10 cellular contexts compared by ENCODE assay signal in genomic region chr1:72281144-72281543, GRCh38. TPM values are rescaled to one million over a fixed set of nuclear protein-coding genes. Genes with fewer than 3 reads are reported as not detected.
DNase-seq lines count a peak whose midpoint lies in the region; ATAC-seq, FAIRE-seq and TF ChIP-seq lines count a peak whose summit lies in the region.
"Had no signal": no experiment of that assay in that cellular context is flagged by ENCODE, and none has a peak within 500 bp of the region (broad histone marks: within the 10 kb centered on the region; RNA-seq: fewer than 3 reads in every experiment).

No MANE protein-coding gene starts in this region.

- POLR2A ChIA-PET in WTC11 (lab: Charles Lee): no interaction called here

- no peak for DNase-seq in activated naive CD4-positive, alpha-beta T cell treated with anti-CD3 and anti-CD28 coated beads, Interleukin-2, amount 50 U/mL, for 72 hours (ENCODE audit: low spot score in 2 of 2)
- DNase-seq in WTC11 (ENCODE audit: low spot score) (no peak), kidney epithelial cell (ENCODE audit: low read depth) (no peak), tibial artery (no peak), pancreas (no peak), NCI-H1105 treated with DMSO at 0.1 percent for 48 hours (lab: John Stamatoyannopoulos, UW) (no peak)

- H3K4me1 Mint-ChIP-seq in activated naive CD4-positive, alpha-beta T cell treated with anti-CD3 and anti-CD28 coated beads, Interleukin-2, amount 50 U/mL, for 24 hours: peaks cover 16% of the 10 kb centered on the region
- H3K4me1 Mint-ChIP-seq in WTC11: peaks cover 10% of the 10 kb centered on the region

- intact Hi-C loops in tibial artery (cut with DNase I; ENCODE audit: low total_unique reads): no loop called here
- intact Hi-C loops in pancreas (cut with DNase I): no loop called here

- H3K27me3 Mint-ChIP-seq in activated naive CD4-positive, alpha-beta T cell treated with anti-CD3 and anti-CD28 coated beads, Interleukin-2, amount 50 U/mL, for 24 hours: peaks cover 19% of the 10 kb centered on the region
- peaks cover 16% of the 10 kb centered on the region for H3K27me3 Mint-ChIP-seq in WTC11 (ENCODE audit: low read depth)

- H3K36me3 ChIP-seq in kidney epithelial cell (ENCODE audit: control insufficient read depth, insufficient read depth, low read length): no peaks in the 10 kb centered on the region
- H3K36me3 ChIP-seq in tibial artery: no peaks in the 10 kb centered on the region
- H3K36me3 ChIP-seq in pancreas: no peaks in the 10 kb centered on the region
- H3K36me3 ChIP-seq: prostate gland had no signal

- no peak for ATAC-seq in activated naive CD4-positive, alpha-beta T cell treated with anti-CD3 and anti-CD28 coated beads, Interleukin-2, amount 50 U/mL, for 72 hours
- no peak for ATAC-seq in WTC11
- ATAC-seq in pancreas: no peak
- no peak for ATAC-seq in HG03457 (IDR thresholded peaks at IDR 0.05; ENCODE audit: unreplicated experiment)

- 22 to 31% methylated on average over 2 of the region's 2 CpGs for WGBS in pancreas, 2 donors

- H3K27ac ChIP-seq in tibial artery (peak overlapping the region; percentile 96 to 99), pancreas (no peak overlapping the region)

- H3K27me3 ChIP-seq in kidney epithelial cell (ENCODE audit: control insufficient read depth, insufficient read depth, low read length) (no peaks in the 10 kb centered on the region), tibial artery (no peaks in the 10 kb centered on the region), pancreas (no peaks in the 10 kb centered on the region)

- peak overlapping the region; percentile 26 for H3K27ac Mint-ChIP-seq in activated naive CD4-positive, alpha-beta T cell treated with anti-CD3 and anti-CD28 coated beads, Interleukin-2, amount 50 U/mL, for 24 hours
- H3K27ac Mint-ChIP-seq in activated naive CD4-positive, alpha-beta T cell treated with anti-CD3 and anti-CD28 coated beads, Interleukin-2, amount 50 U/mL, for 72 hours: no peak overlapping the region
- H3K27ac Mint-ChIP-seq in WTC11: no peak overlapping the region

- no peaks in the 10 kb centered on the region for H3K36me3 Mint-ChIP-seq in activated naive CD4-positive, alpha-beta T cell treated with anti-CD3 and anti-CD28 coated beads, Interleukin-2, amount 50 U/mL, for 24 hours
- H3K36me3 Mint-ChIP-seq in activated naive CD4-positive, alpha-beta T cell treated with anti-CD3 and anti-CD28 coated beads, Interleukin-2, amount 50 U/mL, for 72 hours: peaks cover 0 to 14% of the 10 kb centered on the region in 2 donors
- no peaks in the 10 kb centered on the region for H3K36me3 Mint-ChIP-seq in WTC11

- CTCF ChIA-PET in WTC11 (lab: Charles Lee): no interaction called here

- H3K4me3 ChIP-seq in kidney epithelial cell (ENCODE audit: low read depth, low read length) (peak overlapping the region; percentile 2), tibial artery (peak overlapping the region; percentile 85 to 91), pancreas (peak overlapping the region in 1 of 4 donors; percentile 52)

- no peak overlapping the region for H3K4me3 Mint-ChIP-seq in activated naive CD4-positive, alpha-beta T cell treated with anti-CD3 and anti-CD28 coated beads, Interleukin-2, amount 50 U/mL, for 24 hours
- no peak overlapping the region for H3K4me3 Mint-ChIP-seq in WTC11

- FAIRE-seq in pancreas (lab: Jason Lieb, UNC): no peak
- FAIRE-seq: D721Med had no signal

- peaks cover 0 to 43% (median 5%) of the 10 kb centered on the region in 4 donors for H3K4me1 ChIP-seq in tibial artery
- peaks cover 0 to 6% (median 0%) of the 10 kb centered on the region in 3 donors for H3K4me1 ChIP-seq in pancreas
- H3K4me1 ChIP-seq: prostate gland had no signal

- H3K9me3 Mint-ChIP-seq in activated naive CD4-positive, alpha-beta T cell treated with anti-CD3 and anti-CD28 coated beads, Interleukin-2, amount 50 U/mL, for 24 hours: no peaks in the 10 kb centered on the region
- no peaks in the 10 kb centered on the region for H3K9me3 Mint-ChIP-seq in activated naive CD4-positive, alpha-beta T cell treated with anti-CD3 and anti-CD28 coated beads, Interleukin-2, amount 50 U/mL, for 72 hours
- H3K9me3 Mint-ChIP-seq in WTC11: no peaks in the 10 kb centered on the region

- H3K9me3 ChIP-seq in tibial artery: no peaks in the 10 kb centered on the region
- H3K9me3 ChIP-seq in pancreas: no peaks in the 10 kb centered on the region
- H3K9me3 ChIP-seq: prostate gland had no signal

- TF ChIP-seq CTCF in WTC11 (IDR thresholded peaks at IDR 0.05) (no peak), kidney epithelial cell (IDR thresholded peaks at IDR 0.05; ENCODE audit: insufficient read depth, low read length, poor library complexity, severe bottlenecking) (no peak), tibial artery (IDR thresholded peaks at IDR 0.05) (no peak), pancreas (IDR thresholded peaks at IDR 0.05) (no peak)

TF ChIP-seq in WTC11, 78 proteins besides CTCF, POLR2A, EP300 and RAD21:
- TF ChIP-seq GRHL2 (CRISPR knock-in tag; IDR thresholded peaks at IDR 0.05; ENCODE audit: insufficient replicate concordance, severe bottlenecking) (no peak), ZNF512 (CRISPR knock-in tag; IDR thresholded peaks at IDR 0.05; ENCODE audit: borderline replicate concordance) (0 out of 2 replicates have a peak, but pooled peaks have one; percentile 31), CDX4 (CRISPR knock-in tag; IDR thresholded peaks at IDR 0.05; ENCODE audit: borderline replicate concordance) (no peak)
TF ChIP-seq in WTC11: peak in this region for 1.

RNA-seq across cellular contexts. Expression of gene NEGR1, which starts 1.2 kb away (rescaled TPM):
- total RNA-seq in activated naive CD4-positive, alpha-beta T cell treated with anti-CD3 and anti-CD28 coated beads, Interleukin-2, amount 50 U/mL, for 72 hours: not detected
- total RNA-seq in WTC11 (2021) (2.7 to 3.0 TPM (median 2.9 TPM) in 3 replicates), kidney epithelial cell (4.0 and 4.9 TPM in 2 replicates), pancreas (1 to 10 TPM; 1.2 to 9.3 (median 4.2) TPM)
- polyA plus RNA-seq in pancreas: 1 to 10 TPM; 1.5 to 3.7 TPM

Comparison
In these comparisons a context has a peak if more than half of its experiments do, and no peak if none do; other contexts are left out.
1. H3K27ac ChIP-seq: peak in tibial artery (2 of 2); none in pancreas (0 of 4).